15 cellular contexts compared by ENCODE assay signal in the genomic region with DNA sequence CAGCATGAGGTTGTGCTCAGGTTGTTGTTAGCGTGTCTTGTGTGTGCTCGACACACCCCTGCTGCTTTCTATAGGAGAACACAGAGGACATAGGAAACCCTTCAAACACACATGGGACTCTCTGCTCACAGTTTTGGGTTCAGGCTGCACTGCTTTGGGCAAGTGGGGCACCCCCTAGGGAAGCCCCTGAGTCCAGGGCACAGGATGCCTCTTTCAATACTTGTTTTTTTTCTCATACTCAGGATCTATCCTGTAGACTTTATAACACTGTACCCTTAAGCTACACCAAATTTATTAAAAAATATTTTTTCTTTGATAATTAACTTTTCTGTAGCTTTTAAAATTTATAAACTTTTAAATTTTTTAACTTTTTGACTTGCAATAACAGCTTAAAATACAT. TPM values are rescaled to one million over a fixed set of nuclear protein-coding genes. Genes with fewer than 3 reads are reported as not detected.
"Had no signal": no experiment of that assay in that cellular context is flagged by ENCODE, and none has a peak within 500 bp of the region (broad histone marks: within the 10 kb centered on the region; RNA-seq: fewer than 3 reads in every experiment).

No MANE protein-coding gene starts in this region.

RNA-seq across cellular contexts. Expression of a gene that starts 55.3 kb away (rescaled TPM):
- total RNA-seq: activated CD4-positive, alpha-beta memory T cell treated with anti-CD3 and anti-CD28 coated beads, Interleukin-2, amount 10 ng/mL, durations not matched to agents 7 days and 5 days; activated CD4-positive, alpha-beta T cell treated with anti-CD3 and anti-CD28 coated beads for 36 hours; activated CD4-positive, alpha-beta T cell treated with anti-CD3 and anti-CD28 coated beads, Interleukin-2, amount 10 ng/mL, durations not matched to agents 7 days and 5 days; activated CD8-positive, alpha-beta memory T cell treated with anti-CD3 and anti-CD28 coated beads, Interleukin-2, amount 10 ng/mL, durations not matched to agents 7 days and 5 days; activated CD8-positive, alpha-beta T cell treated with anti-CD3 and anti-CD28 coated beads, Interleukin-2, amount 10 ng/mL, durations not matched to agents 7 days and 5 days; activated naive CD8-positive, alpha-beta T cell treated with anti-CD3 and anti-CD28 coated beads, Interleukin-2, amount 10 ng/mL, durations not matched to agents 7 days and 5 days; activated T-helper 2 cell treated with anti-CD3 and anti-CD28 coated beads, Interferon-gamma antibody, Interleukin-2, Interleukin-4, amounts not matched to agents 10 μg/mL and 5 μg/mL and 100 μg/mL, durations not matched to agents 14 hours and 24 hours and 36 hours; ascending aorta; bronchial epithelial cell; cardiac muscle cell; T-cell; T-helper 1 cell treated with Interleukin-12 subunit alpha and Interleukin-12 subunit beta and Interleukin-4 antibody, amounts not matched to agents 30 ng/mL and 1 ng/mL, for 36 hours; T-helper 17 cell; T-helper 2 cell treated with Interferon-gamma antibody and Interleukin-4, amounts not matched to agents 100 ng/mL and 5 ng/mL, for 36 hours; WTC11 had no signal
